In genomic region chr1:83813571-83813970, GRCh38 we compare ENCODE assay signal across 23 cellular contexts.
"Had no signal": no experiment of that assay in that cellular context is flagged by ENCODE, and none has a peak within 500 bp of the region (broad histone marks: within the 10 kb centered on the region; RNA-seq: fewer than 3 reads in every experiment).

No MANE protein-coding gene starts in this region.

- H3K4me1 Mint-ChIP-seq: activated CD4-positive, alpha-beta T cell treated with anti-CD3 and anti-CD28 coated beads, Interleukin-2, amount 10 ng/mL, durations not matched to agents 7 days and 5 days; activated naive CD8-positive, alpha-beta T cell treated with anti-CD3 and anti-CD28 coated beads, Interleukin-2, amount 50 U/mL, for 24 hours; central memory CD8-positive, alpha-beta T cell had no signal

- H3K9me3 Mint-ChIP-seq: activated CD4-positive, alpha-beta memory T cell treated with anti-CD3 and anti-CD28 coated beads for 36 hours; activated CD4-positive, alpha-beta T cell treated with anti-CD3 and anti-CD28 coated beads, Interleukin-2, amount 10 ng/mL, durations not matched to agents 7 days and 5 days; activated T-cell treated with anti-CD3 and anti-CD28 coated beads, Interleukin-2, amount 50 U/mL, for 4 hours; central memory CD8-positive, alpha-beta T cell had no signal

- ATAC-seq: activated naive CD4-positive, alpha-beta T cell treated with anti-CD3 and anti-CD28 coated beads, Interleukin-2, amount 50 U/mL, for 72 hours; activated naive CD8-positive, alpha-beta T cell treated with anti-CD3 and anti-CD28 coated beads, Interleukin-2, amount 50 U/mL, for 24 hours; activated T-cell treated with anti-CD3 and anti-CD28 coated beads, Interleukin-2, amount 50 U/mL, for 4 hours; body of pancreas; PC-3 had no signal

- DNase-seq: activated CD4-positive, alpha-beta memory T cell treated with anti-CD3 and anti-CD28 coated beads for 36 hours; activated CD4-positive, alpha-beta T cell treated with anti-CD3 and anti-CD28 coated beads, Interleukin-2, amount 10 ng/mL, durations not matched to agents 7 days and 5 days; activated CD4-positive, CD25-positive, alpha-beta regulatory T cell; activated CD8-positive, alpha-beta memory T cell treated with anti-CD3 and anti-CD28 coated beads for 24 hours; activated effector memory CD4-positive, alpha-beta T cell treated with anti-CD3 and anti-CD28 coated beads, Interleukin-2, amount 50 U/mL, for 16 hours; activated naive CD4-positive, alpha-beta T cell treated with Interleukin-2 at 50 U/mL for 16 hours; activated naive CD8-positive, alpha-beta T cell treated with anti-CD3 and anti-CD28 coated beads, Interleukin-2, amount 50 U/mL, for 24 hours; activated T-cell treated with anti-CD3 and anti-CD28 coated beads, Interleukin-2, amount 50 U/mL, for 4 hours; amniotic stem cell; body of pancreas; MG63; MV-4-11; NCI-H1092 treated with DMSO at 0.1 percent for 48 hours; NCI-H1417 treated with DMSO at 0.1 percent for 48 hours; NCI-H187; NCI-H446; NCI-H524; NCI-H748 treated with DMSO at 0.1 percent for 48 hours; PC-3; SHP77; T-helper 1 cell had no signal

- H3K36me3 Mint-ChIP-seq: activated CD4-positive, alpha-beta memory T cell treated with anti-CD3 and anti-CD28 coated beads for 36 hours; activated naive CD4-positive, alpha-beta T cell treated with anti-CD3 and anti-CD28 coated beads, Interleukin-2, amount 50 U/mL, for 72 hours had no signal

- H3K27ac Mint-ChIP-seq: activated CD4-positive, alpha-beta memory T cell treated with anti-CD3 and anti-CD28 coated beads for 36 hours; activated CD4-positive, alpha-beta T cell treated with anti-CD3 and anti-CD28 coated beads, Interleukin-2, amount 10 ng/mL, durations not matched to agents 7 days and 5 days; activated naive CD4-positive, alpha-beta T cell treated with anti-CD3 and anti-CD28 coated beads, Interleukin-2, amount 50 U/mL, for 72 hours; activated naive CD8-positive, alpha-beta T cell treated with anti-CD3 and anti-CD28 coated beads, Interleukin-2, amount 50 U/mL, for 24 hours had no signal

- H3K27me3 Mint-ChIP-seq: activated CD4-positive, alpha-beta memory T cell treated with anti-CD3 and anti-CD28 coated beads for 36 hours; activated CD4-positive, alpha-beta T cell treated with anti-CD3 and anti-CD28 coated beads, Interleukin-2, amount 10 ng/mL, durations not matched to agents 7 days and 5 days; activated naive CD8-positive, alpha-beta T cell treated with anti-CD3 and anti-CD28 coated beads, Interleukin-2, amount 50 U/mL, for 24 hours had no signal

- H3K4me3 Mint-ChIP-seq: activated CD4-positive, alpha-beta memory T cell treated with anti-CD3 and anti-CD28 coated beads for 36 hours; activated CD4-positive, alpha-beta T cell treated with anti-CD3 and anti-CD28 coated beads, Interleukin-2, amount 10 ng/mL, durations not matched to agents 7 days and 5 days; activated naive CD8-positive, alpha-beta T cell treated with anti-CD3 and anti-CD28 coated beads, Interleukin-2, amount 50 U/mL, for 24 hours; activated T-cell treated with anti-CD3 and anti-CD28 coated beads, Interleukin-2, amount 50 U/mL, for 4 hours; central memory CD8-positive, alpha-beta T cell had no signal
